Comparison of ENCODE assay signal across 8 cellular contexts in the genomic region with DNA sequence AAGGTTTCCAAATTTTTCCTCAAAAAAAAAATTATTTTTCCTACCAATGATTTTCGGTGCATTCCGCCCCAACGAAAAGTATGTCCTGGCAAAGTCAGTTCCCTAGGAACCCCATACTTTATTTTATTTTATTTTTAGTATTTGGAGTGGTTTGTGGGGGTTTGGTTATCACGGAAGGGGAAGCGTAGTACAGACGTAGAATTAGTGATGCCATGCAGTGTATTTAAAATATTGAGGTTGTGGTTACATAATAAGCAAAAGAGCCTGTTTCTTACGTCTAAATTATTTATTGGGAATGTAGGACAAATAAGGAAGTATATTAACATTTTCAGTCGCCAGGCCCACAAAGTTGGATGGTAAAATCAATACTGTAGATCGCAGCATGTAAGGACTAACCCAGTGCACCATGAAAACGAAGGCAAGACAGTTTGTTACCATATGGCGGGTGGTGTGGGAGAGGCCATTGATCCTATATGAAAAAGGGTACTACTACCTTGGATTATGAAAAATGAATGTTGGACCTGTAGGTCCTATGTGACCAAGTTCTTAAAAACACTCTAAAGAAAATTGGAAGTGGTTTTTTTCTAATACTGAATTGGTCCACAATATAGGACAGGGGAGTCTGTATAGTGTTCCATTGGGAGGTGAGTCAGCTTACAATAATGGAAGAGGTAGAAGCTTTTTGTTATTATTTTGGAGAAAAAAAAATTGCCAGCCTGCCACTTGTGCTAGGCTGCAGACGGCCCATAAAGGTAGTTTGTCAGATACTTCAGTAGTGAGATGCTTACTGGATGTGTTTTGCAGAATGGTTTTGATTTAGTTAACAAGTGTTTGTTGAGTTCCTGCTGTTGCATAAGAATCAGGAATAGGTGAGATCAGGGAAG. TPM values are rescaled to one million over a fixed set of nuclear protein-coding genes. Genes with fewer than 3 reads are reported as not detected.
DNase-seq lines count a peak whose midpoint lies in the region; ATAC-seq, FAIRE-seq and TF ChIP-seq lines count a peak whose summit lies in the region.

No MANE protein-coding gene starts in this region.

- WGBS in K562 (ENCODE audit: insufficient coverage, low coverage, missing lambda C conversion rate): under 1% methylated on average over 12 of the region's 12 CpGs
- 8 to 9% methylated on average over 12 of the region's 12 CpGs for WGBS in lower leg skin, 2 donors

- H3K4me3 ChIP-seq in GM06990 (replicated peaks; ENCODE audit: low read depth, low read length) (peak overlapping the region; percentile 87), K562 (peak overlapping the region; percentile 65), lower leg skin (ENCODE audit: low read depth, poor library complexity, severe bottlenecking) (peak overlapping the region; percentile 66)

- peak overlapping the region; percentile 90 for H3K4me2 ChIP-seq in K562 (ENCODE audit: insufficient read depth, low read length)

- no peak for TF ChIP-seq EP300 in K562 (IDR thresholded peaks at IDR 0.05; ENCODE audit: low read length)

- peak overlapping the region; percentile 85 for H2AFZ ChIP-seq in K562 (ENCODE audit: low read depth, low read length)

- H3K36me3 Mint-ChIP-seq in type B pancreatic cell: peaks cover 29% of the 10 kb centered on the region

- H3K4me1 ChIP-seq in K562 (replicated peaks in 1 of 2; ENCODE audit: control insufficient read depth in 2 of 2, insufficient read depth in 2 of 2, low read length in 2 of 2): peaks cover 0 to 10% of the 10 kb centered on the region in 2 experiments; a peak in 2 of 5 replicates

- peaks cover 5% of the 10 kb centered on the region for H3K9me3 ChIP-seq in K562 (replicated peaks; ENCODE audit: control insufficient read depth, insufficient read depth, low read depth, low read length)

- CTCF ChIA-PET in K562 (lab: Yijun Ruan, JAX; ENCODE audit: low intra/inter-chr PET ratio): no interaction called here

- H3K4me1 Mint-ChIP-seq in type B pancreatic cell (ENCODE audit: unreplicated experiment): peaks cover 19% of the 10 kb centered on the region

- H3K36me3 ChIP-seq in GM06990 (ENCODE audit: control insufficient read depth, insufficient read depth, low read length) (no peaks in the 10 kb centered on the region; the same call in 1 of the 2 replicates), K562 (ENCODE audit: control insufficient read depth, insufficient read depth, low read length) (peaks cover 26% of the 10 kb centered on the region)

- POLR2A ChIA-PET in K562 (lab: Yijun Ruan, JAX): interaction anchor here (0.6 to 2.4 kb wide), 2 partner anchors 10 to 777 kb away, joined by 3 to 9 read pairs; no protein-coding TSS in a partner anchor

- TSS peak; percentile 59 for BruUV-seq in K562 (replicated peaks; lab: Mats Ljungman, UMichigan)

- H3K27ac Mint-ChIP-seq in type B pancreatic cell: peak overlapping the region; percentile 98

- no peak for TF ChIP-seq RAD21 in K562 (CRISPR knock-in tag; conservative IDR thresholded peaks at IDR 0.05 in 1 of 2, IDR thresholded peaks at IDR 0.05 in 1 of 2)

- H3K79me2 ChIP-seq in K562 (ENCODE audit: control insufficient read depth, insufficient read depth, low read length): peaks cover 56% of the 10 kb centered on the region

- DNase-seq in GM06990 (ENCODE audit: extremely low read depth, insufficient read length) (no peak), NCI-H524 treated with DMSO at 0.1 percent for 48 hours (lab: John Stamatoyannopoulos, UW) (peak; percentile 24), K562 (ENCODE audit: extremely low read depth in 1 of 4, low spot score in 3 of 4) (peak in 2 of 4 experiments; percentile 9 to 31), lower leg skin (ENCODE audit: low spot score in 2 of 2) (no peak), type B pancreatic cell (ENCODE audit: extremely low spot score, unreplicated experiment) (no peak)

- peak overlapping the region; percentile 97 for H3K4me3 Mint-ChIP-seq in type B pancreatic cell

- no peaks in the 10 kb centered on the region for H3K27me3 ChIP-seq in GM06990 (replicated peaks; ENCODE audit: control insufficient read depth, insufficient read depth, low read length)
- no peaks in the 10 kb centered on the region for H3K27me3 ChIP-seq in K562 (ENCODE audit: control insufficient read depth in 2 of 2, insufficient read depth in 2 of 2, low read length in 2 of 2)

- TF ChIP-seq POLR2A in K562 (conservative IDR thresholded peaks at IDR 0.05): no peak
- TF ChIP-seq POLR2A in lower leg skin (IDR thresholded peaks at IDR 0.05): no peak
- TF ChIP-seq POLR2A in GM18505 (IDR thresholded peaks at IDR 0.05; ENCODE audit: borderline replicate concordance, extremely low read depth, insufficient read depth, insufficient read length): no peak

- no peaks in the 10 kb centered on the region for H4K20me1 ChIP-seq in K562 (replicated peaks; ENCODE audit: control insufficient read depth, insufficient read depth, low read length)

- intact Hi-C loops in K562 (cut with micrococcal nuclease): no loop called here
- intact Hi-C loops in lower leg skin (cut with DNase I; ENCODE audit: low total_unique reads): no loop called here

- no peak for FAIRE-seq in K562 (lab: Jason Lieb, UNC)

- in situ Hi-C loops in K562 (cut with MboI): no loop called here

- H3K9me1 ChIP-seq in K562 (ENCODE audit: control insufficient read depth, insufficient read depth, low read length): no peaks in the 10 kb centered on the region

- peak overlapping the region; percentile 72 to 99 for H3K9ac ChIP-seq in K562 (ENCODE audit: insufficient read depth in 1 of 2, low read depth in 2 of 2, low read length in 2 of 2)

- no peaks in the 10 kb centered on the region for H3K27me3 Mint-ChIP-seq in type B pancreatic cell

- H3K27ac ChIP-seq in K562 (ENCODE audit: extremely low read depth, low read depth, low read length): peak overlapping the region; percentile 84

- peaks cover 10% of the 10 kb centered on the region for H3K9me3 Mint-ChIP-seq in type B pancreatic cell

- TF ChIP-seq CTCF in GM06990 (IDR thresholded peaks at IDR 0.05; ENCODE audit: insufficient read depth, low read length, poor library complexity, severe bottlenecking): no peak
- TF ChIP-seq CTCF in K562 (IDR thresholded peaks at IDR 0.05 in 2 of 3, conservative IDR thresholded peaks at IDR 0.05 in 1 of 3; ENCODE audit: insufficient read depth in 2 of 3, low read depth in 1 of 3, low read length in 3 of 3): no peak
- TF ChIP-seq CTCF in lower leg skin (IDR thresholded peaks at IDR 0.05): no peak
- TF ChIP-seq CTCF in type B pancreatic cell (conservative IDR thresholded peaks at IDR 0.05): peak; percentile 15

- ATAC-seq in K562: peak; percentile 26
- ATAC-seq in HG03565 (IDR thresholded peaks at IDR 0.05; ENCODE audit: unreplicated experiment): no peak
- no peak for ATAC-seq in GM18505 (IDR thresholded peaks at IDR 0.05; ENCODE audit: unreplicated experiment)
- ATAC-seq in GM19395 (IDR thresholded peaks at IDR 0.05; ENCODE audit: unreplicated experiment): no peak

TF ChIP-seq in K562, 482 proteins besides CTCF, POLR2A, EP300 and RAD21 (continues in another document):
- TF ChIP-seq KAT8 (IDR thresholded peaks at IDR 0.05; ENCODE audit: low read depth): no peak

RNA-seq across cellular contexts. Expression of a gene that starts 0.7 kb away (rescaled TPM):
- 14.7 and 34.7 TPM in 2 replicates for total RNA-seq in K562 (2011; cell fraction: chromatin; rRNA removed; ENCODE audit: low replicate concordance)
- 6.0 and 9.2 TPM in 2 replicates for total RNA-seq in K562 (2011; cell fraction: nucleolus; rRNA removed)
- total RNA-seq in K562 (2011; cell fraction: nucleoplasm; rRNA removed): 15.2 and 21.7 TPM in 2 replicates
- total RNA-seq in K562 (2014; rRNA removed) (19.1 and 23.1 TPM in 2 replicates), K562 (2014; rRNA removed; fragmentation: Illumina TruSeq; extraction: Trizol) (36.5 and 38.6 TPM in 2 replicates), K562 (2015; rRNA removed; fragmentation: Illumina TruSeq; extraction: Trizol) (32.7 and 32.9 TPM in 2 replicates), K562 (2021) (32.0 and 33.8 TPM in 2 replicates), lower leg skin (10 to 100 TPM; 12.1 to 23.0 (median 19.9) TPM), type B pancreatic cell (ENCODE audit: low replicate concordance) (28.3 and 33.2 TPM in 2 replicates)
- polyA plus RNA-seq in K562 (2011; rRNA removed) (37.7 and 50.5 TPM in 2 replicates), K562 (2014; fragmentation: Illumina TruSeq; extraction: Trizol) (31.7 and 40.1 TPM in 2 replicates), K562 (2014; fragmentation: Nextera tagmentation; extraction: Ambion mirVana) (10 to 100 TPM; 67.7 to 76.4 TPM), K562 (2014; rRNA removed) (33.4 and 34.4 TPM in 2 replicates)
- 5.0 and 8.1 TPM in 2 replicates for polyA plus RNA-seq in K562 (2011; cell fraction: cytosol; rRNA removed)
- 11.9 and 18.9 TPM in 2 replicates for polyA plus RNA-seq in K562 (2011; cell fraction: nucleus; rRNA removed)
- polyA plus RNA-seq in K562 (2012): 30.7 and 45.2 TPM in 2 replicates
- polyA minus RNA-seq in K562 (2011; rRNA and poly(A)+ RNA removed): 32.1 and 38.7 TPM in 2 replicates
- 9.7 and 11.9 TPM in 2 replicates for polyA minus RNA-seq in K562 (2011; cell fraction: cytosol; rRNA and poly(A)+ RNA removed)
- 28.9 and 38.8 TPM in 2 replicates for polyA minus RNA-seq in K562 (2011; cell fraction: nucleus; rRNA and poly(A)+ RNA removed)

RNA-seq across cellular contexts. Expression of a gene that starts 1.0 kb away (rescaled TPM):
- 7.1 and 8.3 TPM in 2 replicates for total RNA-seq in K562 (2011; cell fraction: chromatin; rRNA removed; ENCODE audit: low replicate concordance)
- 3.6 and 5.7 TPM in 2 replicates for total RNA-seq in K562 (2011; cell fraction: nucleolus; rRNA removed)
- 10.1 and 21.8 TPM in 2 replicates for total RNA-seq in K562 (2011; cell fraction: nucleoplasm; rRNA removed)
- total RNA-seq in K562 (2014; rRNA removed): 5.1 and 6.4 TPM in 2 replicates
- total RNA-seq in K562 (2014; rRNA removed; fragmentation: Illumina TruSeq; extraction: Trizol): 11.2 and 13.8 TPM in 2 replicates
- total RNA-seq in K562 (2015; rRNA removed; fragmentation: Illumina TruSeq; extraction: Trizol): 8.2 and 10.0 TPM in 2 replicates
- 6.6 and 7.7 TPM in 2 replicates for total RNA-seq in K562 (2021)
- polyA plus RNA-seq in K562 (2011; rRNA removed): 9.6 and 11.7 TPM in 2 replicates
- 2.0 and 4.4 TPM in 2 replicates for polyA plus RNA-seq in K562 (2011; cell fraction: cytosol; rRNA removed)
- 6.5 and 9.2 TPM in 2 replicates for polyA plus RNA-seq in K562 (2011; cell fraction: nucleus; rRNA removed)
- 10.6 and 11.9 TPM in 2 replicates for polyA plus RNA-seq in K562 (2012)
- 8.5 and 9.0 TPM in 2 replicates for polyA plus RNA-seq in K562 (2014; fragmentation: Illumina TruSeq; extraction: Trizol)
- 10 to 100 TPM; 11.5 to 11.9 TPM for polyA plus RNA-seq in K562 (2014; fragmentation: Nextera tagmentation; extraction: Ambion mirVana)
- 9.0 and 12.5 TPM in 2 replicates for polyA plus RNA-seq in K562 (2014; rRNA removed)
- polyA minus RNA-seq in K562 (2011; rRNA and poly(A)+ RNA removed): 9.8 and 12.9 TPM in 2 replicates
- 1.6 and 3.5 TPM in 2 replicates for polyA minus RNA-seq in K562 (2011; cell fraction: cytosol; rRNA and poly(A)+ RNA removed)
- polyA minus RNA-seq in K562 (2011; cell fraction: nucleus; rRNA and poly(A)+ RNA removed): 12.5 and 14.8 TPM in 2 replicates
- total RNA-seq in lower leg skin: 1 to 10 TPM; 3.7 to 9.4 (median 5.5) TPM
- total RNA-seq in type B pancreatic cell (ENCODE audit: low replicate concordance): 6.1 and 7.3 TPM in 2 replicates
